Comparison of ENCODE assay signal across 8 cellular contexts in genomic region chr12:123364532-123365140, GRCh38. TPM values are rescaled to one million over a fixed set of nuclear protein-coding genes. Genes with fewer than 3 reads are reported as not detected.
A peak's percentile ranks its signal among the peaks of the same experiment; 100 is the strongest.
DNase-seq lines count a peak whose midpoint lies in the region; ATAC-seq and TF ChIP-seq lines count a peak whose summit lies in the region.

TSS of gene SBNO1 (minus strand) at chr12:123364847. CDS start at chr12:123350441, 14,406 bp downstream.

- DNase-seq in NCI-H1694 treated with DMSO at 0.1 percent for 48 hours (lab: John Stamatoyannopoulos, UW) (peak; percentile 68), T-helper 2 cell (peak; percentile 81 to 94 (median 89)), astrocyte of the cerebellum (ENCODE audit: low read depth) (peak; percentile 64), hypothalamus (lab: John Stamatoyannopoulos, UW) (peak in 46 of 51 donors; percentile 71 to 100 (median 90)), sigmoid colon (peak; percentile 97)

- no peak for TF ChIP-seq CTCF in astrocyte of the cerebellum (IDR thresholded peaks at IDR 0.05; ENCODE audit: low read depth, low read length, missing control alignments)
- no peak for TF ChIP-seq CTCF in sigmoid colon (IDR thresholded peaks at IDR 0.05)

- H3K27ac ChIP-seq in sigmoid colon = peak within 1 kb of the TSS; percentile 85 to 96 (median 92)

- peak; percentile 65 for TF ChIP-seq POLR2A in GM10847 (IDR thresholded peaks at IDR 0.05; ENCODE audit: extremely low read depth, insufficient read length)
- peak; percentile 60 to 73 for TF ChIP-seq POLR2A in sigmoid colon (IDR thresholded peaks at IDR 0.05)

- no peaks in the 10 kb centered on the region for H3K9me3 ChIP-seq in sigmoid colon

- no peaks in the 10 kb centered on the region for H3K27me3 ChIP-seq in sigmoid colon

- in situ Hi-C loops in astrocyte of the cerebellum (cut with HindIII; ENCODE audit: low sequenced_read_pairs) = no loop called here

- peaks cover 0 to 37% (median 22%) of the 10 kb centered on the region in 4 donors for H3K4me1 ChIP-seq in sigmoid colon

- 0 to 1% methylated on average over 56 to 58 of the region's 58 CpGs for WGBS in sigmoid colon, 2 donors

- peak within 1 kb of the TSS; percentile 96 for H3K4me3 ChIP-seq in astrocyte of the cerebellum (ENCODE audit: low read depth, low read length)
- H3K4me3 ChIP-seq in sigmoid colon = peak within 1 kb of the TSS; percentile 82 to 94 (median 86)

- TF ChIP-seq EP300 in sigmoid colon (IDR thresholded peaks at IDR 0.05) = no peak

- no peaks in the 10 kb centered on the region for H3K36me3 ChIP-seq in sigmoid colon

- ATAC-seq in HG02763 (IDR thresholded peaks at IDR 0.05; ENCODE audit: unreplicated experiment) (peak; percentile 52), HG03469 (IDR thresholded peaks at IDR 0.05; ENCODE audit: unreplicated experiment) (no peak)

- intact Hi-C loops in sigmoid colon (cut with DNase I) = loop anchor here (1.0 to 5.0 kb wide), 4 partner anchors 19 to 93 kb away; partner anchors contain the start of genes CDK2AP1 and SNRNP35

RNA-seq across cellular contexts. Expression of gene SBNO1, which starts in this region (rescaled TPM):
- total RNA-seq in sigmoid colon = 10 to 100 TPM; 20.2 to 23.4 (median 22.2) TPM
- 1 to 10 TPM; 3.0 to 8.8 (median 4.9) TPM for polyA plus RNA-seq in sigmoid colon
